ENCODE assay signal across 9 cellular contexts in the genomic region with DNA sequence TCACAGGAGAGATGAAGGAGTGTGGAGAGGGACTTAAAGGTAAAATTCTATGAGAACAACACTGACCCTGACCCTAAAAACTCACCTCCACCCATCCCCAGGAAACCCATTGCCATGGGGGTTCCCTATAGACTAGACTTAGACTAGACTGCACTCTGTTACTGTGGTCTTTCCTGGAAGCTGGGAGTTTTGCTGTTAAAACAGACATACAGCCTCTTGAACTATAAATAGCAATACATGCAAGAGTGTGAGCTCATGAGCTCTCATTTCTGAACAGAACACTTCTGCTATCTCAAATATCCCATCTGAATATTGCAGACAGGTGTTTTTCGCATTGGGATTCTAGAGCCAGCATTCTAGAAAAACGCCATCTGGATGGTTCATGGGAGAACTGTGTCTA. TPM values are rescaled to one million over a fixed set of nuclear protein-coding genes. Genes with fewer than 3 reads are reported as not detected.
DNase-seq lines count a peak whose midpoint lies in the region; ATAC-seq and TF ChIP-seq lines count a peak whose summit lies in the region.
"Had no signal": no experiment of that assay in that cellular context is flagged by ENCODE, and none has a peak within 500 bp of the region (broad histone marks: within the 10 kb centered on the region; RNA-seq: fewer than 3 reads in every experiment).

No MANE protein-coding gene starts in this region.

- H3K27me3 ChIP-seq in uterus (no peaks in the 10 kb centered on the region), transverse colon (no peaks in the 10 kb centered on the region), A673 (replicated peaks; ENCODE audit: insufficient read depth, low read depth, low read length, poor library complexity) (no peaks in the 10 kb centered on the region)
- H3K27me3 ChIP-seq: tibial nerve had no signal

- in situ Hi-C loops in transverse colon (cut with MboI; ENCODE audit: low pct_ligation_motif_present in 1 of 4, low pct_unique_long_range_greater_than_20kb in 1 of 4, low sequenced_read_pairs in 3 of 4): loop anchor here in 1 of 4 donors (25.0 kb wide), 1 partner anchor 220 kb away; no protein-coding TSS in a partner anchor

- DNase-seq in Right ventricle myocardium superior (no peak), cardiac septum (ENCODE audit: low spot score) (no peak), superior temporal gyrus (ENCODE audit: extremely low spot score) (peak; percentile 14), uterus (no peak), transverse colon (no peak), A673 (ENCODE audit: low spot score) (no peak)
- peak; percentile 59 for DNase-seq in activated CD8-positive, alpha-beta T cell treated with anti-CD3 and anti-CD28 coated beads for 36 hours

- no peak for TF ChIP-seq EP300 in transverse colon (IDR thresholded peaks at IDR 0.05; ENCODE audit: low read depth)

- H3K4me3 ChIP-seq in uterus (no peak overlapping the region), transverse colon (no peak overlapping the region), A673 (ENCODE audit: low read depth, low read length, poor library complexity, severe bottlenecking) (no peak overlapping the region)
- H3K4me3 ChIP-seq: tibial nerve had no signal

- peak overlapping the region; percentile 88 for H3K27ac Mint-ChIP-seq in activated CD8-positive, alpha-beta T cell treated with anti-CD3 and anti-CD28 coated beads for 36 hours

- POLR2A ChIA-PET in activated CD8-positive, alpha-beta T cell treated with anti-CD3 and anti-CD28 coated beads for 36 hours (lab: Charles Lee): interaction anchor here (0.9 to 2.6 kb wide), 5 partner anchors 9 to 308 kb away, joined by 3 to 23 read pairs (median 3); no protein-coding TSS in a partner anchor
- POLR2A ChIA-PET in A673 (lab: Charles Lee; ENCODE audit: low non-redundant PET): no interaction called here

- no peak for TF ChIP-seq CTCF in activated CD8-positive, alpha-beta T cell treated with anti-CD3 and anti-CD28 coated beads for 36 hours (IDR thresholded peaks at IDR 0.05)
- TF ChIP-seq CTCF in uterus (IDR thresholded peaks at IDR 0.05): no peak
- no peak for TF ChIP-seq CTCF in transverse colon (IDR thresholded peaks at IDR 0.05)
- no peak for TF ChIP-seq CTCF in A673 (conservative IDR thresholded peaks at IDR 0.05; ENCODE audit: low read depth, low read length)

- no peaks in the 10 kb centered on the region for H3K9me3 Mint-ChIP-seq in activated CD8-positive, alpha-beta T cell treated with anti-CD3 and anti-CD28 coated beads for 36 hours

- ATAC-seq in Right ventricle myocardium superior (ENCODE audit: poor library complexity): peak; percentile 41
- ATAC-seq in HG02885 (IDR thresholded peaks at IDR 0.05; ENCODE audit: poor library complexity, unreplicated experiment): peak; percentile 48
- peak; percentile 54 for ATAC-seq in activated CD8-positive, alpha-beta T cell treated with anti-CD3 and anti-CD28 coated beads for 36 hours

- H3K9me3 ChIP-seq in uterus (no peaks in the 10 kb centered on the region), transverse colon (no peaks in the 10 kb centered on the region), A673 (ENCODE audit: low read depth, low read length, poor library complexity, severe bottlenecking) (no peaks in the 10 kb centered on the region)
- H3K9me3 ChIP-seq: tibial nerve had no signal

- intact Hi-C loops in Right ventricle myocardium superior (cut with DNase I): loop anchor here (10.0 kb wide), 1 partner anchor 308 kb away; no protein-coding TSS in a partner anchor
- intact Hi-C loops in cardiac septum (cut with DNase I): loop anchor here (10.0 kb wide), 2 partner anchors 308 to 408 kb away; a partner anchor contains a TSS
- intact Hi-C loops in activated CD8-positive, alpha-beta T cell treated with anti-CD3 and anti-CD28 coated beads for 36 hours (cut with micrococcal nuclease): loop anchor here (2.0 to 10.0 kb wide), 3 partner anchors 208 to 408 kb away; a partner anchor contains a TSS
- intact Hi-C loops in uterus (cut with DNase I; ENCODE audit: low total_unique reads): no loop called here
- intact Hi-C loops in transverse colon (cut with DNase I; ENCODE audit: low total_unique reads): no loop called here
- intact Hi-C loops in A673 (cut with micrococcal nuclease; ENCODE audit: unreplicated experiment): loop anchor here (5.0 to 10.0 kb wide), 2 partner anchors 218 to 305 kb away; no protein-coding TSS in a partner anchor

- peaks cover 0 to 3% of the 10 kb centered on the region in 2 donors for H3K4me1 ChIP-seq in uterus
- H3K4me1 ChIP-seq in transverse colon: peaks cover 0 to 4% (median 0%) of the 10 kb centered on the region in 4 donors
- peaks cover 4% of the 10 kb centered on the region for H3K4me1 ChIP-seq in A673 (ENCODE audit: insufficient read depth, low read length, poor library complexity, severe bottlenecking)

- H3K4me1 Mint-ChIP-seq in activated CD8-positive, alpha-beta T cell treated with anti-CD3 and anti-CD28 coated beads for 36 hours (ENCODE audit: low read depth): peaks cover 68% of the 10 kb centered on the region

- no peak for TF ChIP-seq POLR2A in uterus (IDR thresholded peaks at IDR 0.05)
- no peak for TF ChIP-seq POLR2A in transverse colon (IDR thresholded peaks at IDR 0.05)

- peak overlapping the region in 1 of 2 donors; percentile 26 for H3K27ac ChIP-seq in uterus
- peak overlapping the region in 1 of 4 donors; percentile 19 for H3K27ac ChIP-seq in transverse colon
- H3K27ac ChIP-seq in A673 (ENCODE audit: low read depth, low read length, poor library complexity, severe bottlenecking): no peak overlapping the region
- H3K27ac ChIP-seq: tibial nerve had no signal

- H3K36me3 ChIP-seq in uterus (no peaks in the 10 kb centered on the region), transverse colon (no peaks in the 10 kb centered on the region), A673 (ENCODE audit: insufficient read depth, low read length, poor library complexity, severe bottlenecking) (no peaks in the 10 kb centered on the region)
- H3K36me3 ChIP-seq: tibial nerve had no signal

- no peaks in the 10 kb centered on the region for H3K36me3 Mint-ChIP-seq in activated CD8-positive, alpha-beta T cell treated with anti-CD3 and anti-CD28 coated beads for 36 hours (ENCODE audit: low read depth)

- 59 to 86% methylated on average over 1 to 2 of the region's 2 CpGs for WGBS in transverse colon (ENCODE audit: low coverage in 1 of 2), 2 donors

- CTCF ChIA-PET in activated CD8-positive, alpha-beta T cell treated with anti-CD3 and anti-CD28 coated beads for 36 hours (lab: Charles Lee): interaction anchor here (1.2 to 8.8 kb wide), 12 partner anchors 8 to 405 kb away, joined by 3 to 231 read pairs (median 13); a partner anchor contains a TSS
- CTCF ChIA-PET in A673 (lab: Charles Lee): interaction anchor here (0.7 kb wide), 1 partner anchor 50 kb away, joined by 3 read pairs; no protein-coding TSS in a partner anchor

- H3K4me3 Mint-ChIP-seq in activated CD8-positive, alpha-beta T cell treated with anti-CD3 and anti-CD28 coated beads for 36 hours: peak overlapping the region; percentile 52

- no TSS peak for BruUV-seq in A673 (replicated peaks; lab: Mats Ljungman, UMichigan)

- no peaks in the 10 kb centered on the region for H3K27me3 Mint-ChIP-seq in activated CD8-positive, alpha-beta T cell treated with anti-CD3 and anti-CD28 coated beads for 36 hours

RNA-seq across cellular contexts. Expression of a gene that starts 51.8 kb away (rescaled TPM):
- total RNA-seq in Right ventricle myocardium superior (not detected), cardiac septum (0.11 TPM), uterus (not detected), transverse colon (not detected), A673 (2021) (not detected in 2 replicates)
- under 1 TPM in 1 of 2 experiments, not detected in 1; 0.07 TPM for total RNA-seq in activated CD8-positive, alpha-beta T cell treated with anti-CD3 and anti-CD28 coated beads for 36 hours

RNA-seq across cellular contexts. Expression of a gene that starts 56.9 kb away (rescaled TPM):
- total RNA-seq in Right ventricle myocardium superior (32.8 TPM), cardiac septum (12.4 TPM), uterus (10 to 100 TPM in 1 of 4 donors, under 1 TPM in 1, not detected in 2; 0.95 to 26.0 TPM), transverse colon (1 to 10 TPM in 1 of 4 donors, under 1 TPM in 2, not detected in 1; 0.75 to 2.9 (median 0.95) TPM), A673 (2021) (not detected in 2 replicates)
- 1 to 10 TPM; 3.1 TPM for total RNA-seq in activated CD8-positive, alpha-beta T cell treated with anti-CD3 and anti-CD28 coated beads for 36 hours

Comparison
In these comparisons a context has a peak if more than half of its experiments do, and no peak if none do; other contexts are left out.
1. DNase-seq: peak in activated CD8-positive, alpha-beta T cell treated with anti-CD3 and anti-CD28 coated beads for 36 hours (single experiment) and superior temporal gyrus (single experiment); none in Right ventricle myocardium superior (single experiment), cardiac septum (single experiment), uterus (0 of 2), transverse colon (single experiment) and A673 (single experiment).
2. intact Hi-C loops: an anchor here in Right ventricle myocardium superior (10.0 kb wide), cardiac septum (10.0 kb wide), activated CD8-positive, alpha-beta T cell treated with anti-CD3 and anti-CD28 coated beads for 36 hours (2.0 to 10.0 kb wide) and A673 (5.0 to 10.0 kb wide); none called in uterus and transverse colon.
3. Peak in every context shown above with its lines, with median percentiles within 50 percentile points of each other: ATAC-seq.